1 cellular context compared by ENCODE assay signal in the genomic region with DNA sequence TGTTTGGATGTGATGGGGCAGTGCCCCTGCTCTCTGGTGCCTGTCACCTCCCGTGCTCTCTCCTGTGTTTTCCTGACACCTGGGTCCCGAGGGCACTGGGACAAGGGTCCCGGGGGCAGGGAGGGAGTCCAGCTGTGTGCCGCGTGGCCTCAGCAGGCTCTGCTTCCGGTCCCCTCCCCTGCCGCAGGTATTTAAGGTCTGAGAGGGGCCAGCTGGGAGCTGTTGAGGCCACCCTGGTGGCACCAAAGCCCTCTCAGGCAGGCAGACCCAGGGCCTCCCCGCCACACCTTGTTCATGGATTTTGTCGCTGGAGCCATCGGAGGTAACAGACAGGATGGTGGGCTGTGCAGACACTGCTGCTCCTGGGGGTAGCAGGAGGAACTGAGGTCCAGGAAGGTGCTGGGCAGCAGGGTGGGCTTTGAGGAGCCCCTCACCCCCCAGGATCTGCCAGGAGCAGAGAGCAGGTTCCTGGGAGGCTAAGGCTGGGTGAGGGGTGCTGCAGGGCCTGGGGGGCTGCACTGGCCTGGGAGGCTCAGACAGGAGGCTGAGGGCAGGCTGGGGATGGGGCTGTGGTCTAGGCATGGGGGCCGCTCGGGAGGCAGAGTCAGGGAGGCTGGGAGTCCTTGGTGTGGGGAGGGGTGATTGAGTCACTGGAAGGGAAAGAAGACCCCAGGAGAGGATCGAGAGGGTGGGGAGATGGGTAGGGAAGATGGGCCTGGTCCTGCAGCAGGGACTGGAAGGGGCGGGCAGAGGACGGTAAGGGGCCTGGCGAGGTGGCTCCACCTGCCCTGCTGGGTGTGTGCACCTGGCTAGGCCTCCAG.
TF ChIP-seq lines count a peak whose summit lies in the region.

SLC25A47 (plus strand) TSS at position 219 of the 821 bp plus-strand sequence; CDS start at position 295, 76 bp downstream.

TF ChIP-seq in HepG2, 621 proteins besides CTCF, POLR2A, EP300 and RAD21 (continued from another document and continues in another):
- peak; percentile 57 for TF ChIP-seq BCL3 (CRISPR knock-in tag; IDR thresholded peaks at IDR 0.05)
- TF ChIP-seq ZKSCAN1 (IDR thresholded peaks at IDR 0.05; ENCODE audit: low read length), result no peak
- no peak for TF ChIP-seq GATA4 (IDR thresholded peaks at IDR 0.05; ENCODE audit: borderline replicate concordance, low read depth)
- TF ChIP-seq KLF16 (CRISPR knock-in tag; IDR thresholded peaks at IDR 0.05), result no peak
- peak; percentile 84 for TF ChIP-seq GABPB1 (CRISPR knock-in tag; IDR thresholded peaks at IDR 0.05)
- TF ChIP-seq, protein P1, sequence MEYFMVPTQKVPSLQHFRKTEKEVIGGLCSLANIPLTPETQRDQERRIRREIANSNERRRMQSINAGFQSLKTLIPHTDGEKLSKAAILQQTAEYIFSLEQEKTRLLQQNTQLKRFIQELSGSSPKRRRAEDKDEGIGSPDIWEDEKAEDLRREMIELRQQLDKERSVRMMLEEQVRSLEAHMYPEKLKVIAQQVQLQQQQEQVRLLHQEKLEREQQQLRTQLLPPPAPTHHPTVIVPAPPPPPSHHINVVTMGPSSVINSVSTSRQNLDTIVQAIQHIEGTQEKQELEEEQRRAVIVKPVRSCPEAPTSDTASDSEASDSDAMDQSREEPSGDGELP (IDR thresholded peaks at IDR 0.05; ENCODE audit: borderline replicate concordance, low read depth), result peak; percentile 84; the same call in 1 of the 2 replicates
- peak; percentile 60; the same call in 1 of the 2 replicates for TF ChIP-seq ELF1 (CRISPR knock-in tag; IDR thresholded peaks at IDR 0.05)
- 0 out of 4 replicates have a peak, but pooled peaks of 1 of the 2 experiments have one; percentile 10 for TF ChIP-seq HMGXB4 (CRISPR knock-in tag; IDR thresholded peaks at IDR 0.05; ENCODE audit: borderline replicate concordance in 1 of 2, low read depth in 1 of 2)
- no peak for TF ChIP-seq STAG1 (CRISPR knock-in tag; IDR thresholded peaks at IDR 0.05)
- TF ChIP-seq GABPA (IDR thresholded peaks at IDR 0.05; ENCODE audit: low read depth, low read length), result no peak
- TF ChIP-seq GABPA (CRISPR knock-in tag; IDR thresholded peaks at IDR 0.05; ENCODE audit: low read depth), result peak; percentile 85
- peak; percentile 55; the same call in 1 of the 2 replicates for TF ChIP-seq ZNF605 (CRISPR knock-in tag; IDR thresholded peaks at IDR 0.05)
- TF ChIP-seq NR2F1 (CRISPR knock-in tag; IDR thresholded peaks at IDR 0.05), result peak in 1 of 2 experiments; percentile 68; a peak in 2 of 4 replicates
- TF ChIP-seq ZNF709 (CRISPR knock-in tag; IDR thresholded peaks at IDR 0.05), result 0 out of 2 replicates have a peak, but pooled peaks have one; percentile 24
- peak; percentile 46; the same call in 1 of the 2 replicates for TF ChIP-seq NR2F2 (IDR thresholded peaks at IDR 0.05; ENCODE audit: borderline replicate concordance, low read depth)
- no peak for TF ChIP-seq HNF1A (IDR thresholded peaks at IDR 0.05; ENCODE audit: low read depth)
- TF ChIP-seq HNF1A (CRISPR knock-in tag; IDR thresholded peaks at IDR 0.05; ENCODE audit: borderline replicate concordance), result 0 out of 2 replicates have a peak, but pooled peaks have one; percentile 33
- TF ChIP-seq, protein P2, sequence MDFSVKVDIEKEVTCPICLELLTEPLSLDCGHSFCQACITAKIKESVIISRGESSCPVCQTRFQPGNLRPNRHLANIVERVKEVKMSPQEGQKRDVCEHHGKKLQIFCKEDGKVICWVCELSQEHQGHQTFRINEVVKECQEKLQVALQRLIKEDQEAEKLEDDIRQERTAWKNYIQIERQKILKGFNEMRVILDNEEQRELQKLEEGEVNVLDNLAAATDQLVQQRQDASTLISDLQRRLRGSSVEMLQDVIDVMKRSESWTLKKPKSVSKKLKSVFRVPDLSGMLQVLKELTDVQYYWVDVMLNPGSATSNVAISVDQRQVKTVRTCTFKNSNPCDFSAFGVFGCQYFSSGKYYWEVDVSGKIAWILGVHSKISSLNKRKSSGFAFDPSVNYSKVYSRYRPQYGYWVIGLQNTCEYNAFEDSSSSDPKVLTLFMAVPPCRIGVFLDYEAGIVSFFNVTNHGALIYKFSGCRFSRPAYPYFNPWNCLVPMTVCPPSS (IDR thresholded peaks at IDR 0.05), result no peak
- TF ChIP-seq ZBTB7A (CRISPR knock-in tag; IDR thresholded peaks at IDR 0.05), result 0 out of 2 replicates have a peak, but pooled peaks have one; percentile 11
- 0 out of 2 replicates have a peak, but pooled peaks have one; percentile 20 for TF ChIP-seq ZNF34 (CRISPR knock-in tag; IDR thresholded peaks at IDR 0.05; ENCODE audit: borderline replicate concordance)
- TF ChIP-seq, protein P3, sequence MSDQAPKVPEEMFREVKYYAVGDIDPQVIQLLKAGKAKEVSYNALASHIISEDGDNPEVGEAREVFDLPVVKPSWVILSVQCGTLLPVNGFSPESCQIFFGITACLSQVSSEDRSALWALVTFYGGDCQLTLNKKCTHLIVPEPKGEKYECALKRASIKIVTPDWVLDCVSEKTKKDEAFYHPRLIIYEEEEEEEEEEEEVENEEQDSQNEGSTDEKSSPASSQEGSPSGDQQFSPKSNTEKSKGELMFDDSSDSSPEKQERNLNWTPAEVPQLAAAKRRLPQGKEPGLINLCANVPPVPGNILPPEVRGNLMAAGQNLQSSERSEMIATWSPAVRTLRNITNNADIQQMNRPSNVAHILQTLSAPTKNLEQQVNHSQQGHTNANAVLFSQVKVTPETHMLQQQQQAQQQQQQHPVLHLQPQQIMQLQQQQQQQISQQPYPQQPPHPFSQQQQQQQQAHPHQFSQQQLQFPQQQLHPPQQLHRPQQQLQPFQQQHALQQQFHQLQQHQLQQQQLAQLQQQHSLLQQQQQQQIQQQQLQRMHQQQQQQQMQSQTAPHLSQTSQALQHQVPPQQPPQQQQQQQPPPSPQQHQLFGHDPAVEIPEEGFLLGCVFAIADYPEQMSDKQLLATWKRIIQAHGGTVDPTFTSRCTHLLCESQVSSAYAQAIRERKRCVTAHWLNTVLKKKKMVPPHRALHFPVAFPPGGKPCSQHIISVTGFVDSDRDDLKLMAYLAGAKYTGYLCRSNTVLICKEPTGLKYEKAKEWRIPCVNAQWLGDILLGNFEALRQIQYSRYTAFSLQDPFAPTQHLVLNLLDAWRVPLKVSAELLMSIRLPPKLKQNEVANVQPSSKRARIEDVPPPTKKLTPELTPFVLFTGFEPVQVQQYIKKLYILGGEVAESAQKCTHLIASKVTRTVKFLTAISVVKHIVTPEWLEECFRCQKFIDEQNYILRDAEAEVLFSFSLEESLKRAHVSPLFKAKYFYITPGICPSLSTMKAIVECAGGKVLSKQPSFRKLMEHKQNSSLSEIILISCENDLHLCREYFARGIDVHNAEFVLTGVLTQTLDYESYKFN (CRISPR knock-in tag; conservative IDR thresholded peaks at IDR 0.05), result peak; percentile 61
- TF ChIP-seq RARA (CRISPR knock-in tag; IDR thresholded peaks at IDR 0.05), result peak; percentile 95
- TF ChIP-seq, protein P4, sequence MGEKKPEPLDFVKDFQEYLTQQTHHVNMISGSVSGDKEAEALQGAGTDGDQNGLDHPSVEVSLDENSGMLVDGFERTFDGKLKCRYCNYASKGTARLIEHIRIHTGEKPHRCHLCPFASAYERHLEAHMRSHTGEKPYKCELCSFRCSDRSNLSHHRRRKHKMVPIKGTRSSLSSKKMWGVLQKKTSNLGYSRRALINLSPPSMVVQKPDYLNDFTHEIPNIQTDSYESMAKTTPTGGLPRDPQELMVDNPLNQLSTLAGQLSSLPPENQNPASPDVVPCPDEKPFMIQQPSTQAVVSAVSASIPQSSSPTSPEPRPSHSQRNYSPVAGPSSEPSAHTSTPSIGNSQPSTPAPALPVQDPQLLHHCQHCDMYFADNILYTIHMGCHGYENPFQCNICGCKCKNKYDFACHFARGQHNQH (CRISPR knock-in tag; IDR thresholded peaks at IDR 0.05), result no peak
- TF ChIP-seq ZNF510 (CRISPR knock-in tag; IDR thresholded peaks at IDR 0.05; ENCODE audit: low read depth), result peak; percentile 55; the same call in 1 of the 2 replicates
- TF ChIP-seq KDM4B (CRISPR knock-in tag; IDR thresholded peaks at IDR 0.05), result no peak
- TF ChIP-seq ZNF614 (CRISPR knock-in tag; IDR thresholded peaks at IDR 0.05; ENCODE audit: borderline replicate concordance), result no peak
- TF ChIP-seq FOXO1 (CRISPR knock-in tag; IDR thresholded peaks at IDR 0.05), result peak; percentile 37; the same call in 1 of the 2 replicates
- TF ChIP-seq ZBTB7B (CRISPR knock-in tag; IDR thresholded peaks at IDR 0.05), result 0 out of 2 replicates have a peak, but pooled peaks have one; percentile 12
- peak; percentile 32; the same call in 1 of the 2 replicates for TF ChIP-seq SKIL (CRISPR knock-in tag; IDR thresholded peaks at IDR 0.05; ENCODE audit: borderline replicate concordance)
- peak; percentile 67; the same call in 1 of the 2 replicates for TF ChIP-seq MTA1 (CRISPR knock-in tag; IDR thresholded peaks at IDR 0.05; ENCODE audit: borderline replicate concordance)
- TF ChIP-seq ZNF543 (CRISPR knock-in tag; IDR thresholded peaks at IDR 0.05), result no peak
